ENCODE assay signal across 23 cellular contexts in genomic region chr14:95477411-95478089, GRCh38. TPM values are rescaled to one million over a fixed set of nuclear protein-coding genes. Genes with fewer than 3 reads are reported as not detected.
DNase-seq lines count a peak whose midpoint lies in the region; ATAC-seq, FAIRE-seq and TF ChIP-seq lines count a peak whose summit lies in the region.
"Had no signal": no experiment of that assay in that cellular context is flagged by ENCODE, and none has a peak within 500 bp of the region (broad histone marks: within the 10 kb centered on the region; RNA-seq: fewer than 3 reads in every experiment).

No MANE protein-coding gene starts in this region.

- H3K9me3 ChIP-seq in BLaER1 treated with 17β-estradiol and CSF1 and Interleukin-3, amounts not matched to agents 10 nM and 100 nM (replicated peaks in 1 of 11), result peaks cover 0 to 5% (median 0%) of the 10 kb centered on the region in 11 experiments; a peak in 2 of 22 replicates
- no peaks in the 10 kb centered on the region for H3K9me3 ChIP-seq in CD4-positive, alpha-beta T cell (ENCODE audit: control insufficient read depth, low read length)
- H3K9me3 ChIP-seq in kidney (ENCODE audit: control insufficient read depth in 1 of 2, low read length in 2 of 2), result no peaks in the 10 kb centered on the region
- no peaks in the 10 kb centered on the region for H3K9me3 ChIP-seq in adrenal gland (replicated peaks in 1 of 3)
- H3K9me3 ChIP-seq: ascending aorta, BE2C, ovary, SJSA1, transverse colon had no signal

- peaks cover 0 to 92% (median 33%) of the 10 kb centered on the region in 11 experiments; a peak in 17 of 22 replicates for H4K20me1 ChIP-seq in BLaER1 treated with 17β-estradiol and CSF1 and Interleukin-3, amounts not matched to agents 10 nM and 100 nM

- peak overlapping the region; percentile 71 for H3K27ac Mint-ChIP-seq in CD4-positive, alpha-beta T cell
- H3K27ac Mint-ChIP-seq: H9 had no signal

- peak overlapping the region in 8 of 11 experiments; percentile 24 to 94 (median 74); a peak in 15 of 22 replicates for H3K4me2 ChIP-seq in BLaER1 treated with 17β-estradiol and CSF1 and Interleukin-3, amounts not matched to agents 10 nM and 100 nM

- H3K36me3 Mint-ChIP-seq in CD4-positive, alpha-beta T cell (ENCODE audit: low read depth), result peaks cover 58% of the 10 kb centered on the region

- H3K4me3 ChIP-seq in BLaER1 treated with 17β-estradiol and CSF1 and Interleukin-3, amounts not matched to agents 10 nM and 100 nM, result no peak overlapping the region
- H3K4me3 ChIP-seq in kidney (ENCODE audit: low read length in 2 of 2) (no peak overlapping the region), adrenal gland (no peak overlapping the region)
- H3K4me3 ChIP-seq: ascending aorta, heart left ventricle, ovary, SJSA1, transverse colon had no signal

- TF ChIP-seq POLR2A in adrenal gland (IDR thresholded peaks at IDR 0.05), result no peak

- peaks cover 46 to 96% (median 85%) of the 10 kb centered on the region in 11 experiments for H3K36me3 ChIP-seq in BLaER1 treated with 17β-estradiol and CSF1 and Interleukin-3, amounts not matched to agents 10 nM and 100 nM
- H3K36me3 ChIP-seq in kidney (ENCODE audit: control insufficient read depth in 1 of 2, insufficient read depth in 2 of 2, low read length in 2 of 2), result peaks cover 0 to 4% of the 10 kb centered on the region in 2 donors
- peaks cover 0 to 15% of the 10 kb centered on the region in 2 donors for H3K36me3 ChIP-seq in adrenal gland (replicated peaks in 1 of 2)
- H3K36me3 ChIP-seq: BE2C, ovary had no signal

- DNase-seq in CD4-positive, alpha-beta T cell, result no peak
- DNase-seq in RWPE1 (ENCODE audit: low spot score) (no peak), kidney (peak; percentile 49), adrenal gland (no peak), SK-N-DZ (ENCODE audit: low spot score) (no peak)
- no peak for DNase-seq in stimulated activated naive CD4-positive, alpha-beta T cell treated with Interleukin-2 at 50 U/mL for 16 hours (lab: John Stamatoyannopoulos, UW)
- DNase-seq: activated CD4-positive, alpha-beta T cell treated with anti-CD3 and anti-CD28 coated beads, Interleukin-2, amount 50 U/mL, for 48 hours; activated effector memory CD4-positive, alpha-beta T cell treated with Interleukin-2 at 50 U/mL for 16 hours; BE2C; cortex of kidney; H9; NCI-H524; OCI-M1; ovary; stimulated activated CD4-positive, alpha-beta T cell treated with anti-CD3 and anti-CD28 coated beads, Interleukin-4, amount 100 ng/mL, for 1 hour; transverse colon had no signal

- POLR2A ChIA-PET in CD4-positive, alpha-beta T cell (lab: Charles Lee), result interaction anchor here (2.4 kb wide), 1 partner anchor 13 kb away, joined by 16 read pairs; no protein-coding TSS in a partner anchor
- POLR2A ChIA-PET in RWPE1 (lab: Yijun Ruan, JAX; ENCODE audit: low non-redundant PET), result no interaction called here

- CTCF ChIA-PET in CD4-positive, alpha-beta T cell (lab: Charles Lee), result no interaction called here
- CTCF ChIA-PET in RWPE1 (lab: Yijun Ruan, JAX), result no interaction called here

- H3K4me1 Mint-ChIP-seq in CD4-positive, alpha-beta T cell (ENCODE audit: low read depth), result peaks cover 55% of the 10 kb centered on the region

- no peak for ATAC-seq in CD4-positive, alpha-beta T cell (ENCODE audit: poor library complexity)
- ATAC-seq: heart left ventricle had no signal

- no peaks in the 10 kb centered on the region for H3K27me3 Mint-ChIP-seq in CD4-positive, alpha-beta T cell

- WGBS in adrenal gland, 4 donors, result 74 to 87% (median 81%) methylated on average over 12 of the region's 12 CpGs

- intact Hi-C loops in CD4-positive, alpha-beta T cell (cut with DNase I, micrococcal nuclease), result no loop called here
- intact Hi-C loops in kidney (cut with DNase I) (no loop called here), adrenal gland (cut with DNase I) (no loop called here)

- no peak for TF ChIP-seq CTCF in CD4-positive, alpha-beta T cell (IDR thresholded peaks at IDR 0.05)
- TF ChIP-seq CTCF in RWPE1 (conservative IDR thresholded peaks at IDR 0.05; ENCODE audit: low read depth) (no peak), kidney (IDR thresholded peaks at IDR 0.05; ENCODE audit: borderline replicate concordance, extremely low read depth, insufficient read depth) (no peak), adrenal gland (IDR thresholded peaks at IDR 0.05) (no peak)

- peaks cover 62 to 97% (median 95%) of the 10 kb centered on the region in 10 experiments for H3K4me1 ChIP-seq in BLaER1 treated with 17β-estradiol and CSF1 and Interleukin-3, amounts not matched to agents 10 nM and 100 nM
- H3K4me1 ChIP-seq in kidney (ENCODE audit: control insufficient read depth in 1 of 2, insufficient read depth in 1 of 2, low read depth in 1 of 2, low read length in 2 of 2), result peaks cover 0 to 2% of the 10 kb centered on the region in 2 donors
- peaks cover 13 to 17% of the 10 kb centered on the region in 2 donors for H3K4me1 ChIP-seq in adrenal gland (replicated peaks in 1 of 2)

- H3K4me3 Mint-ChIP-seq in CD4-positive, alpha-beta T cell, result no peak overlapping the region
- H3K4me3 Mint-ChIP-seq: H9 had no signal

- H3K9ac ChIP-seq in BLaER1 treated with 17β-estradiol and CSF1 and Interleukin-3, amounts not matched to agents 10 nM and 100 nM, result peak overlapping the region in 8 of 11 experiments; percentile 23 to 58 (median 44); a peak in 11 of 22 replicates
- no peak overlapping the region for H3K9ac ChIP-seq in kidney (ENCODE audit: low read length in 2 of 2)

- peak overlapping the region in 8 of 11 experiments; percentile 49 to 99 (median 80); a peak in 16 of 22 replicates for H3K27ac ChIP-seq in BLaER1 treated with 17β-estradiol and CSF1 and Interleukin-3, amounts not matched to agents 10 nM and 100 nM
- no peak overlapping the region for H3K27ac ChIP-seq in CD4-positive, alpha-beta T cell (ENCODE audit: low read depth, low read length)
- H3K27ac ChIP-seq in RWPE1 (0 out of 2 replicates have a peak overlapping the region, but pooled peaks have one; percentile 4), kidney (ENCODE audit: low read depth in 2 of 2, low read length in 2 of 2) (no peak overlapping the region), adrenal gland (no peak overlapping the region)
- H3K27ac ChIP-seq: ovary, SJSA1, transverse colon had no signal

- no peaks in the 10 kb centered on the region for H3K9me3 Mint-ChIP-seq in CD4-positive, alpha-beta T cell
- H3K9me3 Mint-ChIP-seq: H9 had no signal

- H3K27me3 ChIP-seq in BLaER1 treated with 17β-estradiol and CSF1 and Interleukin-3, amounts not matched to agents 10 nM and 100 nM, result no peaks in the 10 kb centered on the region
- H3K27me3 ChIP-seq in CD4-positive, alpha-beta T cell (ENCODE audit: control insufficient read depth, insufficient read depth, low read length), result no peaks in the 10 kb centered on the region
- H3K27me3 ChIP-seq in adrenal gland, result no peaks in the 10 kb centered on the region
- H3K27me3 ChIP-seq: ascending aorta, BE2C, heart left ventricle, ovary, SJSA1, transverse colon had no signal

- FAIRE-seq in kidney (lab: Jason Lieb, UNC), result no peak
- FAIRE-seq: GM18507, keratinocyte had no signal

RNA-seq across cellular contexts. Expression of gene SYNE3, which starts 38.9 kb away (rescaled TPM):
- total RNA-seq in CD4-positive, alpha-beta T cell, result 10 to 100 TPM; 29.4 to 31.4 TPM
- 18.5 TPM for total RNA-seq in kidney
- 0.54 TPM for polyA plus RNA-seq in kidney (ENCODE audit: insufficient read depth, low read depth, low replicate concordance)
- 10 to 100 TPM; 10.5 to 24.8 (median 14.4) TPM for total RNA-seq in adrenal gland
- 1 to 10 TPM; 2.5 to 6.2 (median 4.4) TPM for polyA plus RNA-seq in adrenal gland
- polyA plus RNA-seq in SK-N-DZ (2014; cell fraction: cytosol; rRNA removed), result 0.63 and 0.71 TPM in 2 replicates
- polyA plus RNA-seq in SK-N-DZ (2014; cell fraction: nucleus; rRNA removed), result 0.58 and 0.70 TPM in 2 replicates
- total RNA-seq: epithelial cell of proximal tubule had no signal

RNA-seq across cellular contexts. Expression of gene GLRX5, which starts 57.3 kb away (rescaled TPM):
- 10 to 100 TPM; 11.3 to 11.9 TPM for total RNA-seq in CD4-positive, alpha-beta T cell
- total RNA-seq in kidney (46.7 TPM), adrenal gland (100 to 1,000 TPM in 1 of 8 donors, 10 to 100 TPM in 7; 45.3 to 128 (median 71.6) TPM)
- polyA plus RNA-seq in kidney (ENCODE audit: insufficient read depth, low read depth, low replicate concordance) (124 TPM), adrenal gland (100 to 1,000 TPM in 1 of 3 donors, 10 to 100 TPM in 2; 32.7 to 134 (median 57.6) TPM)
- polyA plus RNA-seq in SK-N-DZ (2014; cell fraction: cytosol; rRNA removed), result 63.9 and 66.4 TPM in 2 replicates
- 18.0 and 33.6 TPM in 2 replicates for polyA plus RNA-seq in SK-N-DZ (2014; cell fraction: nucleus; rRNA removed)

Comparison
In these comparisons a context has a peak if more than half of its experiments do, and no peak if none do; other contexts are left out.
1. H3K27ac ChIP-seq: peak in BLaER1 treated with 17β-estradiol and CSF1 and Interleukin-3, amounts not matched to agents 10 nM and 100 nM (8 of 11) and RWPE1 (single experiment); none in CD4-positive, alpha-beta T cell (single experiment), kidney (0 of 2) and adrenal gland (0 of 5).
2. H3K9ac ChIP-seq: peak in BLaER1 treated with 17β-estradiol and CSF1 and Interleukin-3, amounts not matched to agents 10 nM and 100 nM (8 of 11); none in kidney (0 of 2).